8 cellular contexts compared by ENCODE assay signal in the genomic region with DNA sequence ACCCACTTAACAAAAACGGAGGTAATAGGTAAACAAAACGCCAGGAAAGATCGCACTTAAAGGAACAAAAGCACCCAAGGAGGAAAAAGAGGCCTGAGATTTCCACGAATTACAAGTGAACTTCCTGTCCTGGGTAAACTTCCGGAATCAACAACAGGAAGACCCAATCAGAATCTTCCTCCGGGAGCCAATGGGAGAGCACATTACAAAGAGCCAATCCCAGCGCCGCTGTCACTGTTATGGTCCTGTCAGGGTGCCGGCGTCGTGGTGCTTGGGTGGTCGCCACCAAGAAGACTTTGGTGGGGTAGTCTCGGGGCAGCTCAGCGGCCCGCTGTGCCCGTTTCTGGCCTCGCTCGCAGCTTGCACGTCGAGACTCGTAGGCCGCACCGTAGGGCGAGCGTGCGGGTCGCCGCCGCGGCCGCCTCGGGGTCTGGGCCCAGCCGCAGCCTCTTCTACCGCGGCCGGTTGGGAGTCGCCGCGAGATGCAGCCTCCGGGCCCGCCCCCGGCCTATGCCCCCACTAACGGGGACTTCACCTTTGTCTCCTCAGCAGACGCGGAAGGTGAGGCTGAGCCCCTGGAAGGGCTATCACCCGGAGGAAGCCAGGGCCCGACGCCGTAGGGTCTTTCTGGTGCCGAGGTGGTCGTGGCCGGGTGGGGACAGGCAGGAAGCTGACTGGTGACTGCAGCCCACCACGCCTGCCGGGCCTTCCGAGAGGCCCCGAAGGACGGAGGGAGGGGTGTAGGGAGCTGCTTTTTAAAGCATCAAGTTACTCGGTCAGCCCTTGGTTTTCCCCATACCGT. TPM values are rescaled to one million over a fixed set of nuclear protein-coding genes. Genes with fewer than 3 reads are reported as not detected.
A peak's percentile ranks its signal among the peaks of the same experiment; 100 is the strongest.
DNase-seq lines count a peak whose midpoint lies in the region; ATAC-seq and TF ChIP-seq lines count a peak whose summit lies in the region.

A gene (plus strand): TSS at position 231 of the 802 bp plus-strand sequence. CDS start 252 bp downstream, at position 483.

- H3F3A ChIP-seq in DOHH2 (ENCODE audit: control insufficient read depth, insufficient read depth), result no peaks in the 10 kb centered on the region
- no peaks in the 10 kb centered on the region; the same call in 1 of the 2 replicates for H3F3A ChIP-seq in GM23338 (replicated peaks; ENCODE audit: low read depth)

- ATAC-seq in GM23338, result peak; percentile 97
- ATAC-seq in naive thymus-derived CD8-positive, alpha-beta T cell, result peak; percentile 95 to 96

- TF ChIP-seq CTCF in DOHH2 (IDR thresholded peaks at IDR 0.05; ENCODE audit: low read depth, low read length, poor library complexity, severe bottlenecking) (no peak), GM23338 (conservative IDR thresholded peaks at IDR 0.05; ENCODE audit: low read depth in 2 of 2) (no peak), fibroblast of mammary gland (conservative IDR thresholded peaks at IDR 0.05; ENCODE audit: control insufficient read depth, insufficient read depth, low read depth, low read length) (no peak)

- H3K4me1 Mint-ChIP-seq in GM23338, result 0 out of 3 replicates have a peak, but pooled peaks cover 3% of the 10 kb centered on the region
- H3K4me1 Mint-ChIP-seq in naive thymus-derived CD8-positive, alpha-beta T cell, result peaks cover 13 to 44% (median 30%) of the 10 kb centered on the region in 4 donors

- H3K79me2 ChIP-seq in DOHH2 (ENCODE audit: control insufficient read depth, low read length) (peaks cover 42% of the 10 kb centered on the region), GM23338 (replicated peaks; ENCODE audit: insufficient read depth) (peaks cover 29% of the 10 kb centered on the region)

- DNase-seq in GM23338 (ENCODE audit: low spot score) (peak; percentile 95), LHCN-M2 (ENCODE audit: low read depth) (peak; percentile 90), RPMI8226 (peak; percentile 88), fibroblast of mammary gland (ENCODE audit: low read depth) (peak; percentile 92)
- DNase-seq in activated T-helper 1 cell treated with anti-CD3 and anti-CD28 coated beads, Interleukin-2, amount 50 U/mL, for 16 hours (ENCODE audit: low read depth in 1 of 2, low spot score in 1 of 2), result peak; percentile 71 to 75
- peak; percentile 76 to 99 (median 92) for DNase-seq in naive thymus-derived CD8-positive, alpha-beta T cell
- DNase-seq in stimulated activated naive CD4-positive, alpha-beta T cell (lab: John Stamatoyannopoulos, UW), result peak; percentile 78 to 90 (median 86)

- H3K27me3 Mint-ChIP-seq in GM23338 (ENCODE audit: insufficient read depth, low read depth, poor library complexity), result peaks cover 6% of the 10 kb centered on the region
- peaks cover 0 to 7% (median 2%) of the 10 kb centered on the region in 5 donors for H3K27me3 Mint-ChIP-seq in naive thymus-derived CD8-positive, alpha-beta T cell

- H2AFZ ChIP-seq in GM23338, result peak within 1 kb of the TSS; percentile 2

- H3K4me1 ChIP-seq in DOHH2 (ENCODE audit: control insufficient read depth, low read length) (peaks cover 15% of the 10 kb centered on the region), GM23338 (ENCODE audit: insufficient read depth) (no peaks in the 10 kb centered on the region)

- H3K4me2 ChIP-seq in DOHH2 (ENCODE audit: low read length), result peak within 1 kb of the TSS; percentile 81
- H3K4me2 ChIP-seq in GM23338, result peak within 1 kb of the TSS; percentile 95

- POLR2A ChIA-PET in naive thymus-derived CD8-positive, alpha-beta T cell (lab: Charles Lee), result interaction anchor here (0.6 to 1.0 kb wide), 4 partner anchors 15 to 859 kb away, joined by 3 to 4 read pairs (median 3); a partner anchor contains a TSS

- no peaks in the 10 kb centered on the region for H3K9me3 ChIP-seq in DOHH2 (ENCODE audit: control insufficient read depth, insufficient read depth, low read length)

- no peaks in the 10 kb centered on the region for H3K9me2 ChIP-seq in DOHH2 (replicated peaks; ENCODE audit: control insufficient read depth, low read length)
- no peaks in the 10 kb centered on the region for H3K9me2 ChIP-seq in GM23338 (ENCODE audit: insufficient read depth)

- H3K27me3 ChIP-seq in DOHH2 (ENCODE audit: control insufficient read depth, low read length), result no peaks in the 10 kb centered on the region
- no peaks in the 10 kb centered on the region for H3K27me3 ChIP-seq in GM23338 (ENCODE audit: insufficient read depth)

- H3K27ac Mint-ChIP-seq in GM23338, result peak within 1 kb of the TSS; percentile 88
- peak within 1 kb of the TSS; percentile 97 to 99 (median 98) for H3K27ac Mint-ChIP-seq in naive thymus-derived CD8-positive, alpha-beta T cell

- peak within 1 kb of the TSS; percentile 88 for H3K4me3 Mint-ChIP-seq in GM23338
- H3K4me3 Mint-ChIP-seq in naive thymus-derived CD8-positive, alpha-beta T cell, result peak within 1 kb of the TSS; percentile 87 to 98 (median 92)

- no peaks in the 10 kb centered on the region for H3K9me3 Mint-ChIP-seq in GM23338
- H3K9me3 Mint-ChIP-seq in naive thymus-derived CD8-positive, alpha-beta T cell, result no peaks in the 10 kb centered on the region

- peak within 1 kb of the TSS; percentile 98 for H3K4me3 ChIP-seq in DOHH2 (ENCODE audit: low read length)
- H3K4me3 ChIP-seq in GM23338, result peak within 1 kb of the TSS; percentile 80
- H3K4me3 ChIP-seq in fibroblast of mammary gland (ENCODE audit: control insufficient read depth, low read depth, low read length), result peak within 1 kb of the TSS; percentile 97

- H3K27ac ChIP-seq in DOHH2 (ENCODE audit: low read depth, low read length) (peak within 1 kb of the TSS; percentile 25; the same call in 1 of the 2 replicates), GM23338 (ENCODE audit: low read depth) (peak within 1 kb of the TSS; percentile 96)

- H3K36me3 ChIP-seq in DOHH2 (ENCODE audit: control insufficient read depth, low read length) (peaks cover 11% of the 10 kb centered on the region), GM23338 (ENCODE audit: insufficient read depth) (no peaks in the 10 kb centered on the region)

- peaks cover 5% of the 10 kb centered on the region; the same call in 2 of the 3 replicates for H3K36me3 Mint-ChIP-seq in GM23338 (ENCODE audit: low read depth)
- peaks cover 0 to 25% (median 2%) of the 10 kb centered on the region in 3 donors for H3K36me3 Mint-ChIP-seq in naive thymus-derived CD8-positive, alpha-beta T cell

- H4K20me1 ChIP-seq in DOHH2 (ENCODE audit: control insufficient read depth, insufficient read depth, low read depth, low read length), result no peaks in the 10 kb centered on the region
- no peaks in the 10 kb centered on the region for H4K20me1 ChIP-seq in GM23338 (replicated peaks; ENCODE audit: insufficient read depth)

TF ChIP-seq in GM23338, 12 proteins besides CTCF, POLR2A, EP300 and RAD21:
- TF ChIP-seq, protein P1, sequence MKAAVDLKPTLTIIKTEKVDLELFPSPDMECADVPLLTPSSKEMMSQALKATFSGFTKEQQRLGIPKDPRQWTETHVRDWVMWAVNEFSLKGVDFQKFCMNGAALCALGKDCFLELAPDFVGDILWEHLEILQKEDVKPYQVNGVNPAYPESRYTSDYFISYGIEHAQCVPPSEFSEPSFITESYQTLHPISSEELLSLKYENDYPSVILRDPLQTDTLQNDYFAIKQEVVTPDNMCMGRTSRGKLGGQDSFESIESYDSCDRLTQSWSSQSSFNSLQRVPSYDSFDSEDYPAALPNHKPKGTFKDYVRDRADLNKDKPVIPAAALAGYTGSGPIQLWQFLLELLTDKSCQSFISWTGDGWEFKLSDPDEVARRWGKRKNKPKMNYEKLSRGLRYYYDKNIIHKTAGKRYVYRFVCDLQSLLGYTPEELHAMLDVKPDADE (IDR thresholded peaks at IDR 0.05), result peak; percentile 63; the same call in 1 of the 2 replicates
- TF ChIP-seq, protein P2, sequence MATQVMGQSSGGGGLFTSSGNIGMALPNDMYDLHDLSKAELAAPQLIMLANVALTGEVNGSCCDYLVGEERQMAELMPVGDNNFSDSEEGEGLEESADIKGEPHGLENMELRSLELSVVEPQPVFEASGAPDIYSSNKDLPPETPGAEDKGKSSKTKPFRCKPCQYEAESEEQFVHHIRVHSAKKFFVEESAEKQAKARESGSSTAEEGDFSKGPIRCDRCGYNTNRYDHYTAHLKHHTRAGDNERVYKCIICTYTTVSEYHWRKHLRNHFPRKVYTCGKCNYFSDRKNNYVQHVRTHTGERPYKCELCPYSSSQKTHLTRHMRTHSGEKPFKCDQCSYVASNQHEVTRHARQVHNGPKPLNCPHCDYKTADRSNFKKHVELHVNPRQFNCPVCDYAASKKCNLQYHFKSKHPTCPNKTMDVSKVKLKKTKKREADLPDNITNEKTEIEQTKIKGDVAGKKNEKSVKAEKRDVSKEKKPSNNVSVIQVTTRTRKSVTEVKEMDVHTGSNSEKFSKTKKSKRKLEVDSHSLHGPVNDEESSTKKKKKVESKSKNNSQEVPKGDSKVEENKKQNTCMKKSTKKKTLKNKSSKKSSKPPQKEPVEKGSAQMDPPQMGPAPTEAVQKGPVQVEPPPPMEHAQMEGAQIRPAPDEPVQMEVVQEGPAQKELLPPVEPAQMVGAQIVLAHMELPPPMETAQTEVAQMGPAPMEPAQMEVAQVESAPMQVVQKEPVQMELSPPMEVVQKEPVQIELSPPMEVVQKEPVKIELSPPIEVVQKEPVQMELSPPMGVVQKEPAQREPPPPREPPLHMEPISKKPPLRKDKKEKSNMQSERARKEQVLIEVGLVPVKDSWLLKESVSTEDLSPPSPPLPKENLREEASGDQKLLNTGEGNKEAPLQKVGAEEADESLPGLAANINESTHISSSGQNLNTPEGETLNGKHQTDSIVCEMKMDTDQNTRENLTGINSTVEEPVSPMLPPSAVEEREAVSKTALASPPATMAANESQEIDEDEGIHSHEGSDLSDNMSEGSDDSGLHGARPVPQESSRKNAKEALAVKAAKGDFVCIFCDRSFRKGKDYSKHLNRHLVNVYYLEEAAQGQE (IDR thresholded peaks at IDR 0.05; ENCODE audit: unreplicated experiment), result no peak
- TF ChIP-seq POLR2AphosphoS5 (IDR thresholded peaks at IDR 0.05; ENCODE audit: low read depth), result peak; percentile 70

RNA-seq across cellular contexts. Expression of the gene that starts here (rescaled TPM):
- total RNA-seq in GM23338 (2014; rRNA removed; shearing (Covaris generic)), result 7.9 and 14.2 TPM in 2 replicates
- 21.5 and 24.9 TPM in 2 replicates for polyA plus RNA-seq in GM23338 (2016; fragmentation: Nextera tagmentation; extraction: Ambion mirVana)
- total RNA-seq in LHCN-M2 (2014; rRNA removed), result 12.6 and 27.6 TPM in 2 replicates
- 14.9 TPM for polyA plus RNA-seq in LHCN-M2 (2012)
- 10 to 100 TPM; 30.9 to 31.9 TPM for total RNA-seq in naive thymus-derived CD8-positive, alpha-beta T cell
- polyA plus RNA-seq in naive thymus-derived CD8-positive, alpha-beta T cell, result 10 to 100 TPM; 14.7 to 16.1 (median 14.8) TPM

Comparison
In these comparisons a context has a peak if more than half of its experiments do, and no peak if none do; other contexts are left out.
1. Peak in every context shown above with its lines: DNase-seq, ATAC-seq, H3K4me3 ChIP-seq and H3K27ac ChIP-seq.